13 cellular contexts compared by ENCODE assay signal in the genomic region with DNA sequence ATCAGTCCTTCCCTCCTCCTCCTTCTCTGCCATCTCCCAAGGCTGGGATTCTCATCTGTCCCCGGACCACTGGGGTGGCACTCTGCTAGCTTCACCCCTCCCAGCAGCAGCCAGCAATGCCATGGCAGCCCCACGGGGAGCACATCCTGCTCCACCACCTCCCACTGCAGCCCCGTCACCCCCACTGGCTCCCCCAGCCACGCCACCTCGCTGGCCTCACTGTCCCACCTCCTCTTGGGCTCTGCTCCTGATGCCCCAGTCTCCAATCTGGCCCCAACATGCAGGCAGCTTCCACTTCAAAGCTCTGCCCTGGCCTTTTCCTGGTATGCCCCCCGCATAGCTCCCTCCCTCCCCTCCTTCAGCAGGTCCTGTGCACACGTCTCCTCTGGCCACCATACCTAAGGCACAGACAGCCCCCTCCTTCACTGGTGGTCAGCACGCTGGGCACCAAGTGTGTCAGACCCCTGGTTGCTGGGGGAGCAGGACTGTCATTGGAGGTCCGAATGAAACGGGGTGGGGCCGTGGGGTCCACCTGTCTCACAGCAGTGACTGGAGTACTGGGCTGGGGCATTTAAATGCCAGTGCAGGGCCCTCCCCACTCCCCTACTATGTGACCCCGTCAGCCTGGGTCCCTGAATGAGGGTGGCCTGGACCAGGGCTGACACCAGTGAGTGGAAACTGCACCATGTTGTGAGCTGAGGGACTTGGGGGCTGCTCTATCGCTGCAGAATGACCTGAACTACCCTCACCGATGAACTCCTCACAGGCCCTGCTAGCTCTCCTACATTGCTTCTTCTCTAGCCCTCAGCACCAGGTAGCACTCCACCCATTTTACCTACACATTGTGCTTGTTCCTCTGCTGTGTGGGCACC. TPM values are rescaled to one million over a fixed set of nuclear protein-coding genes. Genes with fewer than 3 reads are reported as not detected.
DNase-seq lines count a peak whose midpoint lies in the region; ATAC-seq and TF ChIP-seq lines count a peak whose summit lies in the region.
"Had no signal": no experiment of that assay in that cellular context is flagged by ENCODE, and none has a peak within 500 bp of the region (broad histone marks: within the 10 kb centered on the region; RNA-seq: fewer than 3 reads in every experiment).

No MANE protein-coding gene starts in this region.

- intact Hi-C loops in CD4-positive, alpha-beta T cell (cut with DNase I, micrococcal nuclease): no loop called here
- intact Hi-C loops in ovary (cut with DNase I): no loop called here

- H3K4me1 Mint-ChIP-seq in CD4-positive, alpha-beta T cell (ENCODE audit: low read depth): peaks cover 32% of the 10 kb centered on the region
- H3K4me1 Mint-ChIP-seq in T-helper 17 cell: peaks cover 40% of the 10 kb centered on the region
- H3K4me1 Mint-ChIP-seq in endodermal cell: peaks cover 7% of the 10 kb centered on the region
- peaks cover 38% of the 10 kb centered on the region for H3K4me1 Mint-ChIP-seq in stimulated activated memory B cell treated with anti-CD40 and anti-IgM and Interleukin-4, amounts not matched to agents 10 μg/mL and 1 μg/mL and 100 μg/mL, for 72 hours

- H3K27me3 Mint-ChIP-seq in CD4-positive, alpha-beta T cell: peaks cover 35% of the 10 kb centered on the region
- H3K27me3 Mint-ChIP-seq in T-helper 17 cell: peaks cover 6% of the 10 kb centered on the region
- peaks cover 76% of the 10 kb centered on the region for H3K27me3 Mint-ChIP-seq in endodermal cell (ENCODE audit: insufficient read depth)
- H3K27me3 Mint-ChIP-seq in stimulated activated memory B cell treated with anti-CD40 and anti-IgM and Interleukin-4, amounts not matched to agents 10 μg/mL and 1 μg/mL and 100 μg/mL, for 72 hours: peaks cover 30% of the 10 kb centered on the region

- no peaks in the 10 kb centered on the region for H3K4me1 ChIP-seq in endodermal cell (ENCODE audit: control insufficient read depth, insufficient read depth, low read length)
- H3K4me1 ChIP-seq in ovary (ENCODE audit: insufficient read depth): no peaks in the 10 kb centered on the region

- no peak for TF ChIP-seq EP300 in ovary (IDR thresholded peaks at IDR 0.05)

- TF ChIP-seq POLR2A in ovary (IDR thresholded peaks at IDR 0.05): no peak

- H3K36me3 Mint-ChIP-seq in CD4-positive, alpha-beta T cell (ENCODE audit: low read depth): no peaks in the 10 kb centered on the region
- H3K36me3 Mint-ChIP-seq in T-helper 17 cell (ENCODE audit: low read depth) (no peaks in the 10 kb centered on the region), endodermal cell (ENCODE audit: low read depth) (no peaks in the 10 kb centered on the region)
- H3K36me3 Mint-ChIP-seq in stimulated activated memory B cell treated with anti-CD40 and anti-IgM and Interleukin-4, amounts not matched to agents 10 μg/mL and 1 μg/mL and 100 μg/mL, for 72 hours: no peaks in the 10 kb centered on the region

- no peak overlapping the region for H3K9ac ChIP-seq in endodermal cell (ENCODE audit: extremely low read depth, low read length, poor library complexity, severe bottlenecking)

- H3K27ac ChIP-seq in CD4-positive, alpha-beta T cell (ENCODE audit: low read depth, low read length): no peak overlapping the region
- H3K27ac ChIP-seq in endodermal cell (ENCODE audit: low read depth, low read length): no peak overlapping the region
- H3K27ac ChIP-seq in ovary: no peak overlapping the region
- H3K27ac ChIP-seq: gastroesophageal sphincter, HL-60 had no signal

- no peak for TF ChIP-seq CTCF in CD4-positive, alpha-beta T cell (IDR thresholded peaks at IDR 0.05)
- TF ChIP-seq CTCF in endodermal cell (conservative IDR thresholded peaks at IDR 0.05) (no peak), ovary (IDR thresholded peaks at IDR 0.05) (no peak)

- POLR2A ChIA-PET in CD4-positive, alpha-beta T cell (lab: Charles Lee): no interaction called here

- no peaks in the 10 kb centered on the region for H3K9me3 ChIP-seq in CD4-positive, alpha-beta T cell (ENCODE audit: control insufficient read depth, low read length)
- H3K9me3 ChIP-seq in T-helper 17 cell (ENCODE audit: control insufficient read depth, low read length, poor library complexity, severe bottlenecking) (no peaks in the 10 kb centered on the region), endodermal cell (ENCODE audit: control insufficient read depth, low read length) (no peaks in the 10 kb centered on the region), ovary (no peaks in the 10 kb centered on the region)
- H3K9me3 ChIP-seq: gastroesophageal sphincter had no signal

- no peak for ATAC-seq in CD4-positive, alpha-beta T cell (ENCODE audit: poor library complexity)
- ATAC-seq in T-helper 17 cell (no peak), GM21576 (IDR thresholded peaks at IDR 0.05; ENCODE audit: unreplicated experiment) (no peak)
- ATAC-seq in stimulated activated memory B cell treated with anti-CD40 and anti-IgM and Interleukin-4, amounts not matched to agents 10 μg/mL and 1 μg/mL and 100 μg/mL, for 72 hours: no peak
- ATAC-seq: gastroesophageal sphincter had no signal

- H3K36me3 ChIP-seq in endodermal cell (ENCODE audit: control insufficient read depth, insufficient read depth, low read length): no peaks in the 10 kb centered on the region
- no peaks in the 10 kb centered on the region for H3K36me3 ChIP-seq in ovary
- H3K36me3 ChIP-seq: gastroesophageal sphincter had no signal

- DNase-seq in CD4-positive, alpha-beta T cell: peak in 1 of 10 experiments; percentile 26
- peak; percentile 1 to 9 (median 1) for DNase-seq in T-helper 17 cell
- DNase-seq in endodermal cell: peak; percentile 44
- peak in 3 of 5 donors; percentile 6 to 15 (median 11) for DNase-seq in ovary
- DNase-seq in central memory CD4-positive, alpha-beta T cell: no peak
- no peak for DNase-seq in GDM1 (lab: John Stamatoyannopoulos, UW)
- DNase-seq: activated B cell treated with CpG ODN at 0.5 μM for 24 hours, COR-L47, NCI-H1436 treated with DMSO at 0.1 percent for 48 hours had no signal

- H3K4me3 ChIP-seq in endodermal cell (ENCODE audit: low read length): no peak overlapping the region
- H3K4me3 ChIP-seq in ovary: no peak overlapping the region

- no peak overlapping the region for H3K27ac Mint-ChIP-seq in CD4-positive, alpha-beta T cell
- H3K27ac Mint-ChIP-seq in T-helper 17 cell: peak overlapping the region; percentile 87
- H3K27ac Mint-ChIP-seq in endodermal cell: no peak overlapping the region
- H3K27ac Mint-ChIP-seq in stimulated activated memory B cell treated with anti-CD40 and anti-IgM and Interleukin-4, amounts not matched to agents 10 μg/mL and 1 μg/mL and 100 μg/mL, for 72 hours: no peak overlapping the region
- H3K27ac Mint-ChIP-seq: activated B cell treated with CpG ODN at 0.5 μM for 24 hours had no signal

- 72 to 79% methylated on average over 8 to 14 of the region's 14 CpGs for WGBS in endodermal cell (ENCODE audit: insufficient coverage in 1 of 2, insufficient read length in 1 of 2), 2 experiments
- 66 to 69% (median 69%) methylated on average over 14 of the region's 14 CpGs for WGBS in ovary, 3 donors

- CTCF ChIA-PET in CD4-positive, alpha-beta T cell (lab: Charles Lee): no interaction called here

- peak overlapping the region; percentile 71 for H3K4me3 Mint-ChIP-seq in CD4-positive, alpha-beta T cell
- H3K4me3 Mint-ChIP-seq in T-helper 17 cell (peak overlapping the region; percentile 93), endodermal cell (peak overlapping the region; percentile 55)
- H3K4me3 Mint-ChIP-seq in stimulated activated memory B cell treated with anti-CD40 and anti-IgM and Interleukin-4, amounts not matched to agents 10 μg/mL and 1 μg/mL and 100 μg/mL, for 72 hours: no peak overlapping the region

- no peaks in the 10 kb centered on the region for H3K9me3 Mint-ChIP-seq in CD4-positive, alpha-beta T cell
- H3K9me3 Mint-ChIP-seq in endodermal cell: no peaks in the 10 kb centered on the region
- H3K9me3 Mint-ChIP-seq in stimulated activated memory B cell treated with anti-CD40 and anti-IgM and Interleukin-4, amounts not matched to agents 10 μg/mL and 1 μg/mL and 100 μg/mL, for 72 hours: no peaks in the 10 kb centered on the region
- H3K9me3 Mint-ChIP-seq: activated B cell treated with CpG ODN at 0.5 μM for 24 hours had no signal

- peaks cover 26% of the 10 kb centered on the region for H3K27me3 ChIP-seq in CD4-positive, alpha-beta T cell (ENCODE audit: control insufficient read depth, insufficient read depth, low read length)
- H3K27me3 ChIP-seq in endodermal cell (ENCODE audit: control insufficient read depth, insufficient read depth, low read length, poor library complexity, severe bottlenecking): peaks cover 58% of the 10 kb centered on the region
- H3K27me3 ChIP-seq in ovary: no peaks in the 10 kb centered on the region

RNA-seq across cellular contexts. Expression of a gene that starts 38.7 kb away (rescaled TPM):
- total RNA-seq in CD4-positive, alpha-beta T cell: 1 to 10 TPM; 1.2 to 1.4 TPM
- 1 to 10 TPM; 3.1 to 3.4 TPM for total RNA-seq in T-helper 17 cell
- total RNA-seq in endodermal cell: 10 to 100 TPM in 1 of 2 donors, 1 to 10 TPM in 1; 8.1 to 13.4 TPM
- 5.3 TPM for polyA plus RNA-seq in endodermal cell (2013, experiment 1 of 2)
- polyA plus RNA-seq in endodermal cell (2013, experiment 2 of 2): 4.2 TPM
- 1 to 10 TPM in 4 of 7 donors, under 1 TPM in 3; 0.60 to 5.2 (median 1.3) TPM for total RNA-seq in ovary
- 1 to 10 TPM in 1 of 2 donors, under 1 TPM in 1; 0.92 to 2.3 TPM for polyA plus RNA-seq in ovary

Comparison
In these comparisons a context has a peak if more than half of its experiments do, and no peak if none do; other contexts are left out.
1. DNase-seq: peak in T-helper 17 cell (3 of 3), endodermal cell (single experiment) and ovary (3 of 5); none in central memory CD4-positive, alpha-beta T cell (single experiment) and GDM1 (single experiment).